In genomic region chr11:9293646-9294045, GRCh38 we compare ENCODE assay signal across 6 cellular contexts.
"Had no signal": no experiment of that assay in that cellular context is flagged by ENCODE, and none has a peak within 500 bp of the region (broad histone marks: within the 10 kb centered on the region; RNA-seq: fewer than 3 reads in every experiment).

No MANE protein-coding gene starts in this region.

- FAIRE-seq: HTR-8/SVneo, K562 had no signal

- H3K4me3 ChIP-seq: K562 had no signal

- DNase-seq: GOT3, H9, HCEC 1CT, IMR-90 had no signal

- H3K4me3 Mint-ChIP-seq: H9 had no signal

- ATAC-seq: K562 had no signal

- H3K9me3 Mint-ChIP-seq: H9 had no signal

- H3K4me1 Mint-ChIP-seq: H9 had no signal
